Comparison of ENCODE assay signal across 19 cellular contexts in genomic region chr3:187430576-187430975, GRCh38.
A peak's percentile ranks its signal among the peaks of the same experiment; 100 is the strongest.
DNase-seq lines count a peak whose midpoint lies in the region; ATAC-seq, FAIRE-seq and TF ChIP-seq lines count a peak whose summit lies in the region.
"Had no signal": no experiment of that assay in that cellular context is flagged by ENCODE, and none has a peak within 500 bp of the region (broad histone marks: within the 10 kb centered on the region; RNA-seq: fewer than 3 reads in every experiment).

No MANE protein-coding gene starts in this region.

- POLR2A ChIA-PET in K562 (lab: Yijun Ruan, JAX) = no interaction called here

- intact Hi-C loops in K562 (cut with micrococcal nuclease) = loop anchor here (2.0 to 10.0 kb wide), 2 partner anchors 116 to 248 kb away; no protein-coding TSS in a partner anchor

- BruUV-seq in K562 (replicated peaks; lab: Mats Ljungman, UMichigan) = no TSS peak

- 4% methylated on average over 5 of the region's 5 CpGs for WGBS in K562 (ENCODE audit: insufficient coverage, low coverage, missing lambda C conversion rate)

- H3K4me3 Mint-ChIP-seq in neural crest cell = no peak overlapping the region
- no peak overlapping the region for H3K4me3 Mint-ChIP-seq in osteocyte (ENCODE audit: unreplicated experiment)
- H3K4me3 Mint-ChIP-seq: activated CD4-positive, alpha-beta memory T cell treated with anti-CD3 and anti-CD28 coated beads for 36 hours; activated T-cell treated with anti-CD3 and anti-CD28 coated beads, Interleukin-2, amount 50 U/mL, for 72 hours; CD4-positive, CD25-positive, alpha-beta regulatory T cell; central memory CD8-positive, alpha-beta T cell had no signal

- no peak for DNase-seq in GM10266 (ENCODE audit: extremely low spot score)
- DNase-seq in KBM-7 = peak; percentile 4
- peak; percentile 14 to 21 (median 18) for DNase-seq in K562 (ENCODE audit: extremely low read depth in 1 of 4, low spot score in 3 of 4)
- no peak for DNase-seq in neural crest cell (ENCODE audit: low read depth, low spot score)
- no peak for DNase-seq in ecto neural progenitor cell (ENCODE audit: low spot score)
- DNase-seq in osteocyte (ENCODE audit: extremely low spot score, unreplicated experiment) = no peak
- DNase-seq in central memory CD4-positive, alpha-beta T cell = no peak
- DNase-seq: activated CD4-positive, alpha-beta memory T cell treated with anti-CD3 and anti-CD28 coated beads for 36 hours; activated T-cell treated with anti-CD3 and anti-CD28 coated beads, Interleukin-2, amount 50 U/mL, for 72 hours; CD4-positive, CD25-positive, alpha-beta regulatory T cell; gastrocnemius medialis; NCI-H1048; NK-92 treated with Interleukin-12 subunit alpha and Interleukin-12 subunit beta, amount 100 ng/mL, for 24 hours; right cardiac atrium; SJCRH30 had no signal

- in situ Hi-C loops in KBM-7 (cut with MboI; ENCODE audit: low pct_unique_long_range_greater_than_20kb, low sequenced_read_pairs) (no loop called here), K562 (cut with MboI) (no loop called here)

- no peaks in the 10 kb centered on the region for H3K36me3 ChIP-seq in K562 (ENCODE audit: control insufficient read depth, insufficient read depth, low read length)
- H3K36me3 ChIP-seq: gastrocnemius medialis, HAP-1, SJCRH30, suprapubic skin had no signal

- ATAC-seq in K562 = peak; percentile 75
- ATAC-seq in GM19455 (IDR thresholded peaks at IDR 0.05; ENCODE audit: unreplicated experiment) = no peak
- ATAC-seq: activated T-cell treated with anti-CD3 and anti-CD28 coated beads, Interleukin-2, amount 50 U/mL, for 72 hours; gastrocnemius medialis; right cardiac atrium had no signal

- no peaks in the 10 kb centered on the region for H3K9me3 ChIP-seq in K562 (replicated peaks; ENCODE audit: control insufficient read depth, insufficient read depth, low read depth, low read length)
- H3K9me3 ChIP-seq: gastrocnemius medialis, HAP-1, SJCRH30, suprapubic skin had no signal

- no peaks in the 10 kb centered on the region for H3K4me1 ChIP-seq in K562 (replicated peaks in 1 of 2; ENCODE audit: control insufficient read depth in 2 of 2, insufficient read depth in 2 of 2, low read length in 2 of 2)
- H3K4me1 ChIP-seq: gastrocnemius medialis, HAP-1, SJCRH30, suprapubic skin had no signal

- H3K27me3 Mint-ChIP-seq in neural crest cell (ENCODE audit: low read depth) (no peaks in the 10 kb centered on the region), osteocyte (ENCODE audit: unreplicated experiment) (no peaks in the 10 kb centered on the region)

- H3K79me2 ChIP-seq in K562 (ENCODE audit: control insufficient read depth, insufficient read depth, low read length) = no peaks in the 10 kb centered on the region

- TF ChIP-seq RAD21 in K562 (CRISPR knock-in tag; conservative IDR thresholded peaks at IDR 0.05 in 1 of 2, IDR thresholded peaks at IDR 0.05 in 1 of 2) = peak; percentile 53 to 69

- H3K9me3 Mint-ChIP-seq in neural crest cell = peaks cover 3% of the 10 kb centered on the region
- peaks cover 6% of the 10 kb centered on the region for H3K9me3 Mint-ChIP-seq in osteocyte (ENCODE audit: unreplicated experiment)
- H3K9me3 Mint-ChIP-seq: activated CD4-positive, alpha-beta memory T cell treated with anti-CD3 and anti-CD28 coated beads for 36 hours; central memory CD8-positive, alpha-beta T cell had no signal

- H3K36me3 Mint-ChIP-seq in neural crest cell (ENCODE audit: low read depth) (peaks cover 3% of the 10 kb centered on the region), osteocyte (ENCODE audit: unreplicated experiment) (no peaks in the 10 kb centered on the region)
- H3K36me3 Mint-ChIP-seq: activated CD4-positive, alpha-beta memory T cell treated with anti-CD3 and anti-CD28 coated beads for 36 hours; CD4-positive, CD25-positive, alpha-beta regulatory T cell had no signal

- H3K4me1 Mint-ChIP-seq in neural crest cell (no peaks in the 10 kb centered on the region), osteocyte (ENCODE audit: unreplicated experiment) (no peaks in the 10 kb centered on the region)
- H3K4me1 Mint-ChIP-seq: CD4-positive, CD25-positive, alpha-beta regulatory T cell; central memory CD8-positive, alpha-beta T cell had no signal

- H3K27ac ChIP-seq in K562 (ENCODE audit: extremely low read depth, low read depth, low read length) = no peak overlapping the region
- H3K27ac ChIP-seq: gastrocnemius medialis, SJCRH30, suprapubic skin had no signal

- CTCF ChIA-PET in K562 (lab: Yijun Ruan, JAX; ENCODE audit: low intra/inter-chr PET ratio) = no interaction called here

- H3K27ac Mint-ChIP-seq in neural crest cell (ENCODE audit: unreplicated experiment) (no peak overlapping the region), osteocyte (ENCODE audit: unreplicated experiment) (no peak overlapping the region)
- H3K27ac Mint-ChIP-seq: activated CD4-positive, alpha-beta memory T cell treated with anti-CD3 and anti-CD28 coated beads for 36 hours; activated T-cell treated with anti-CD3 and anti-CD28 coated beads, Interleukin-2, amount 50 U/mL, for 72 hours; CD4-positive, CD25-positive, alpha-beta regulatory T cell had no signal

- TF ChIP-seq POLR2A in K562 (conservative IDR thresholded peaks at IDR 0.05) = no peak

- FAIRE-seq in K562 (lab: Jason Lieb, UNC) = no peak

- H4K20me1 ChIP-seq in K562 (replicated peaks; ENCODE audit: control insufficient read depth, insufficient read depth, low read length) = no peaks in the 10 kb centered on the region

- H2AFZ ChIP-seq in K562 (ENCODE audit: low read depth, low read length) = no peak overlapping the region

- H3K4me2 ChIP-seq in K562 (ENCODE audit: insufficient read depth, low read length) = no peak overlapping the region

- no peaks in the 10 kb centered on the region for H3K9me1 ChIP-seq in K562 (ENCODE audit: control insufficient read depth, insufficient read depth, low read length)

- peak; percentile 18 for TF ChIP-seq CTCF in GM10266 (IDR thresholded peaks at IDR 0.05; ENCODE audit: control insufficient read depth, insufficient read depth, low read depth, missing control alignments)
- TF ChIP-seq CTCF in K562 (IDR thresholded peaks at IDR 0.05 in 2 of 3, conservative IDR thresholded peaks at IDR 0.05 in 1 of 3; ENCODE audit: insufficient read depth in 2 of 3, low read depth in 1 of 3, low read length in 3 of 3) = peak; percentile 51 to 72 (median 63)
- peak; percentile 22 for TF ChIP-seq CTCF in neural crest cell (conservative IDR thresholded peaks at IDR 0.05)
- TF ChIP-seq CTCF in osteocyte (IDR thresholded peaks at IDR 0.05) = no peak

- H3K4me3 ChIP-seq in K562 = no peak overlapping the region
- H3K4me3 ChIP-seq: gastrocnemius medialis, HAP-1, SJCRH30, suprapubic skin had no signal

- no peak overlapping the region for H3K9ac ChIP-seq in K562 (ENCODE audit: insufficient read depth in 1 of 2, low read depth in 2 of 2, low read length in 2 of 2)

- no peak for TF ChIP-seq EP300 in K562 (IDR thresholded peaks at IDR 0.05; ENCODE audit: low read length)

- H3K27me3 ChIP-seq in K562 (ENCODE audit: control insufficient read depth in 2 of 2, insufficient read depth in 2 of 2, low read length in 2 of 2) = no peaks in the 10 kb centered on the region; a peak in 1 of 5 replicates
- H3K27me3 ChIP-seq: gastrocnemius medialis, SJCRH30 had no signal

TF ChIP-seq in K562, 482 proteins besides CTCF, POLR2A, EP300 and RAD21:
- TF ChIP-seq SNAPC5 (CRISPR knock-in tag; IDR thresholded peaks at IDR 0.05) = no peak
- no peak for TF ChIP-seq ZBTB26 (CRISPR knock-in tag; IDR thresholded peaks at IDR 0.05)
- TF ChIP-seq ZNF584 (CRISPR knock-in tag; IDR thresholded peaks at IDR 0.05; ENCODE audit: low read depth) = no peak
- 0 out of 2 replicates have a peak, but pooled peaks have one; percentile 23 for TF ChIP-seq SMC3 (conservative IDR thresholded peaks at IDR 0.05; ENCODE audit: insufficient read depth, low read depth, low read length)
- no peak for TF ChIP-seq MEF2A (IDR thresholded peaks at IDR 0.05; ENCODE audit: control insufficient read depth, low read depth, low read length)
- 0 out of 2 replicates have a peak, but pooled peaks have one; percentile 21 for TF ChIP-seq EHMT2 (IDR thresholded peaks at IDR 0.05)
- TF ChIP-seq ZNF134 (CRISPR knock-in tag; conservative IDR thresholded peaks at IDR 0.05) = no peak
- TF ChIP-seq ILF3 (IDR thresholded peaks at IDR 0.05; ENCODE audit: borderline replicate concordance) = no peak
- TF ChIP-seq DLX4 (CRISPR knock-in tag; IDR thresholded peaks at IDR 0.05) = no peak
- TF ChIP-seq RFX5 (IDR thresholded peaks at IDR 0.05; ENCODE audit: low read depth, low read length) = no peak
- no peak for TF ChIP-seq SNRNP70 (optimal IDR thresholded peaks at IDR 0.05; ENCODE audit: low read depth, low read length)
- TF ChIP-seq TSC22D4 (tag; IDR thresholded peaks at IDR 0.05) = no peak
- TF ChIP-seq MCM7 (IDR thresholded peaks at IDR 0.05) = no peak
- TF ChIP-seq NFRKB (IDR thresholded peaks at IDR 0.05; ENCODE audit: low read depth) = no peak
- TF ChIP-seq HMBOX1 (IDR thresholded peaks at IDR 0.05) = peak; percentile 64
- TF ChIP-seq POLR2AphosphoS5 (IDR thresholded peaks at IDR 0.05; ENCODE audit: control insufficient read depth, insufficient read depth, low read depth, low read length) = no peak

Comparison
In these comparisons a context has a peak if more than half of its experiments do, and no peak if none do; other contexts are left out.
1. DNase-seq: peak in KBM-7 (single experiment) and K562 (4 of 4); none in GM10266 (single experiment), neural crest cell (single experiment), ecto neural progenitor cell (single experiment), osteocyte (single experiment) and central memory CD4-positive, alpha-beta T cell (single experiment).